27 cellular contexts compared by ENCODE assay signal in the genomic region with DNA sequence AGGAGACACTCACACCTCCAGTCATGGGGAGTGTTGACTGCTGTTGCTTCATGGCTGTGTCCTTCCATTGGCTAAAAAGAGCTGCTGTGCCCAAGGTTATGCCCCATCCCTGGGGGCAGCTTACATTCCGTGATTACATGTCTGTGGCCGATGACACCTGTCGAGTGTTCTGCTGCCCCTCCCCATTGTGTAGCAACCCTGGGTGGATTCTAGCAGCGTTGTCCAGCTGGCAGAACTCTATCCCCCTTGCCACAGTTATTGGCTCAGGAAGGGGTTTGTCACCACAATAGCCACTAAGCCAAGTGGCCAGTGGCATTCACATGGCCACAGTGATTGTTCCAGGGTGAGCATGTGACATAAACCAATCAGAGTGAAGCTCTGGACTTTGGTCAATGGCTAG. TPM values are rescaled to one million over a fixed set of nuclear protein-coding genes. Genes with fewer than 3 reads are reported as not detected.
DNase-seq lines count a peak whose midpoint lies in the region; ATAC-seq, FAIRE-seq and TF ChIP-seq lines count a peak whose summit lies in the region.
"Had no signal": no experiment of that assay in that cellular context is flagged by ENCODE, and none has a peak within 500 bp of the region (broad histone marks: within the 10 kb centered on the region; RNA-seq: fewer than 3 reads in every experiment).

No MANE protein-coding gene starts in this region.

- no peaks in the 10 kb centered on the region for H3K4me1 ChIP-seq in HEK293 (ENCODE audit: control insufficient read depth, insufficient read depth, low read length)
- no peaks in the 10 kb centered on the region for H3K4me1 ChIP-seq in sigmoid colon
- H3K4me1 ChIP-seq: A549, Caco-2 had no signal

- peak overlapping the region; percentile 56 for H3K27ac Mint-ChIP-seq in dendritic cell treated with granulocyte-macrophage colony-stimulating factor and Interleukin-4, amounts not matched to agents 40 ng/mL and 50 ng/mL, for 4 days
- no peak overlapping the region for H3K27ac Mint-ChIP-seq in activated naive CD4-positive, alpha-beta T cell treated with anti-CD3 and anti-CD28 coated beads for 36 hours
- no peak overlapping the region for H3K27ac Mint-ChIP-seq in mesothelial cell of epicardium
- H3K27ac Mint-ChIP-seq: B cell; CD4-positive, alpha-beta T cell; CD8-positive, alpha-beta T cell had no signal

- POLR2A ChIA-PET in HEK293 (lab: Yijun Ruan, JAX) = no interaction called here

- DNase-seq in mesenteric fat pad (ENCODE audit: low spot score) (peak; percentile 11), sigmoid colon (peak; percentile 9), mesothelial cell of epicardium (ENCODE audit: low spot score in 2 of 2, unreplicated experiment in 2 of 2) (no peak), RCC 7860 (ENCODE audit: low spot score) (no peak)
- no peak for DNase-seq in activated naive CD4-positive, alpha-beta T cell treated with anti-CD3 and anti-CD28 coated beads for 36 hours
- DNase-seq: AML-193; Caco-2; Calu3; CD4-positive, alpha-beta T cell; CD8-positive, alpha-beta T cell; DMS53; DMS79; DND-41; EL; GDM1 had no signal

- H3K27me3 ChIP-seq in sigmoid colon = peaks cover 0 to 4% (median 0%) of the 10 kb centered on the region in 3 donors

- intact Hi-C loops in dendritic cell treated with granulocyte-macrophage colony-stimulating factor and Interleukin-4, amounts not matched to agents 40 ng/mL and 50 ng/mL, for 4 days (cut with micrococcal nuclease) = no loop called here
- intact Hi-C loops in sigmoid colon (cut with DNase I) = no loop called here
- intact Hi-C loops in activated naive CD4-positive, alpha-beta T cell treated with anti-CD3 and anti-CD28 coated beads for 36 hours (cut with micrococcal nuclease) = no loop called here

- ATAC-seq in HG02759 (IDR thresholded peaks at IDR 0.05; ENCODE audit: unreplicated experiment) = no peak
- ATAC-seq: A549; CD8-positive, alpha-beta T cell; GM12878 had no signal

- FAIRE-seq in RCC 7860 (lab: Jason Lieb, UNC) = no peak
- FAIRE-seq: A549, D721Med, GM12878, GM12892, GM18507 had no signal

- TF ChIP-seq CTCF in HEK293 (tag by site-specific recombination; IDR thresholded peaks at IDR 0.05) (no peak), sigmoid colon (IDR thresholded peaks at IDR 0.05) (no peak), mesothelial cell of epicardium (IDR thresholded peaks at IDR 0.05; ENCODE audit: unreplicated experiment) (no peak)

- peaks cover 47% of the 10 kb centered on the region for H3K4me1 Mint-ChIP-seq in dendritic cell treated with granulocyte-macrophage colony-stimulating factor and Interleukin-4, amounts not matched to agents 40 ng/mL and 50 ng/mL, for 4 days (ENCODE audit: low read depth)
- H3K4me1 Mint-ChIP-seq in activated naive CD4-positive, alpha-beta T cell treated with anti-CD3 and anti-CD28 coated beads for 36 hours (ENCODE audit: low read depth) = no peaks in the 10 kb centered on the region
- H3K4me1 Mint-ChIP-seq in mesothelial cell of epicardium = no peaks in the 10 kb centered on the region

- no peaks in the 10 kb centered on the region for H3K36me3 ChIP-seq in HEK293 (ENCODE audit: control insufficient read depth in 2 of 2, insufficient read depth in 1 of 2, low read length in 2 of 2)
- H3K36me3 ChIP-seq in sigmoid colon = no peaks in the 10 kb centered on the region
- H3K36me3 ChIP-seq: BLaER1 treated with 17β-estradiol and CSF1 and Interleukin-3, amounts not matched to agents 10 nM and 100 nM had no signal

- peaks cover 49% of the 10 kb centered on the region for H3K27me3 Mint-ChIP-seq in dendritic cell treated with granulocyte-macrophage colony-stimulating factor and Interleukin-4, amounts not matched to agents 40 ng/mL and 50 ng/mL, for 4 days
- peaks cover 5% of the 10 kb centered on the region for H3K27me3 Mint-ChIP-seq in activated naive CD4-positive, alpha-beta T cell treated with anti-CD3 and anti-CD28 coated beads for 36 hours (ENCODE audit: low read depth)
- H3K27me3 Mint-ChIP-seq in mesothelial cell of epicardium (ENCODE audit: low read depth) = peaks cover 66% of the 10 kb centered on the region

- peaks cover 7% of the 10 kb centered on the region for H3K9me3 Mint-ChIP-seq in dendritic cell treated with granulocyte-macrophage colony-stimulating factor and Interleukin-4, amounts not matched to agents 40 ng/mL and 50 ng/mL, for 4 days
- no peaks in the 10 kb centered on the region for H3K9me3 Mint-ChIP-seq in activated naive CD4-positive, alpha-beta T cell treated with anti-CD3 and anti-CD28 coated beads for 36 hours
- peaks cover 3% of the 10 kb centered on the region for H3K9me3 Mint-ChIP-seq in mesothelial cell of epicardium
- H3K9me3 Mint-ChIP-seq: CD4-positive, alpha-beta T cell; CD8-positive, alpha-beta T cell had no signal

- H3K27ac ChIP-seq in HEK293 (ENCODE audit: extremely low read depth, low read depth, low read length) (no peak overlapping the region), sigmoid colon (no peak overlapping the region)
- H3K27ac ChIP-seq: 22Rv1; A549; BLaER1 treated with 17β-estradiol and CSF1 and Interleukin-3, amounts not matched to agents 10 nM and 100 nM; C4-2B had no signal

- TF ChIP-seq POLR2A in sigmoid colon (IDR thresholded peaks at IDR 0.05) = no peak

- H3K36me3 Mint-ChIP-seq in dendritic cell treated with granulocyte-macrophage colony-stimulating factor and Interleukin-4, amounts not matched to agents 40 ng/mL and 50 ng/mL, for 4 days (ENCODE audit: low read depth) = peaks cover 11% of the 10 kb centered on the region
- no peaks in the 10 kb centered on the region for H3K36me3 Mint-ChIP-seq in activated naive CD4-positive, alpha-beta T cell treated with anti-CD3 and anti-CD28 coated beads for 36 hours (ENCODE audit: low read depth)
- H3K36me3 Mint-ChIP-seq in mesothelial cell of epicardium = no peaks in the 10 kb centered on the region
- H3K36me3 Mint-ChIP-seq: CD8-positive, alpha-beta T cell had no signal

- H3K4me3 Mint-ChIP-seq in dendritic cell treated with granulocyte-macrophage colony-stimulating factor and Interleukin-4, amounts not matched to agents 40 ng/mL and 50 ng/mL, for 4 days = no peak overlapping the region
- no peak overlapping the region for H3K4me3 Mint-ChIP-seq in activated naive CD4-positive, alpha-beta T cell treated with anti-CD3 and anti-CD28 coated beads for 36 hours
- no peak overlapping the region for H3K4me3 Mint-ChIP-seq in mesothelial cell of epicardium
- H3K4me3 Mint-ChIP-seq: B cell; CD4-positive, alpha-beta T cell; CD8-positive, alpha-beta T cell had no signal

- WGBS in sigmoid colon, 2 donors = 87 to 91% methylated on average over 4 of the region's 4 CpGs

- H3K4me3 ChIP-seq in HEK293 (ENCODE audit: low read depth, low read length) = no peak overlapping the region
- no peak overlapping the region for H3K4me3 ChIP-seq in sigmoid colon
- H3K4me3 ChIP-seq: A549; BLaER1 treated with 17β-estradiol and CSF1 and Interleukin-3, amounts not matched to agents 10 nM and 100 nM; GM12878 had no signal

- CTCF ChIA-PET in HEK293 (lab: Yijun Ruan, JAX) = interaction anchor here (0.6 to 3.0 kb wide), 4 partner anchors 8 to 650 kb away, joined by 3 to 25 read pairs (median 8); no protein-coding TSS in a partner anchor
- CTCF ChIA-PET in activated naive CD4-positive, alpha-beta T cell treated with anti-CD3 and anti-CD28 coated beads for 36 hours (lab: Charles Lee) = interaction anchor here (0.9 to 3.0 kb wide), 4 partner anchors 9 to 300 kb away, joined by 3 to 21 read pairs (median 5); no protein-coding TSS in a partner anchor

- no peaks in the 10 kb centered on the region for H3K9me3 ChIP-seq in HEK293 (ENCODE audit: control insufficient read depth, insufficient read depth, low read depth, low read length)
- H3K9me3 ChIP-seq in sigmoid colon = no peaks in the 10 kb centered on the region
- H3K9me3 ChIP-seq: Caco-2 had no signal

- no peak for TF ChIP-seq EP300 in sigmoid colon (IDR thresholded peaks at IDR 0.05)

TF ChIP-seq in HEK293, 187 proteins besides CTCF, POLR2A, EP300 and RAD21:
- TF ChIP-seq, protein P1, sequence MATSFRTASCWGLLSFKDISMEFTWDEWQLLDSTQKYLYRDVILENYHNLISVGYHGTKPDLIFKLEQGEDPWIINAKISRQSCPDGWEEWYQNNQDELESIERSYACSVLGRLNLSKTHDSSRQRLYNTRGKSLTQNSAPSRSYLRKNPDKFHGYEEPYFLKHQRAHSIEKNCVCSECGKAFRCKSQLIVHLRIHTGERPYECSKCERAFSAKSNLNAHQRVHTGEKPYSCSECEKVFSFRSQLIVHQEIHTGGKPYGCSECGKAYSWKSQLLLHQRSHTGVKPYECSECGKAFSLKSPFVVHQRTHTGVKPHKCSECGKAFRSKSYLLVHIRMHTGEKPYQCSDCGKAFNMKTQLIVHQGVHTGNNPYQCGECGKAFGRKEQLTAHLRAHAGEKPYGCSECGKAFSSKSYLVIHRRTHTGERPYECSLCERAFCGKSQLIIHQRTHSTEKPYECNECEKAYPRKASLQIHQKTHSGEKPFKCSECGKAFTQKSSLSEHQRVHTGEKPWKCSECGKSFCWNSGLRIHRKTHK (tag by site-specific recombination; IDR thresholded peaks at IDR 0.05) = no peak
- TF ChIP-seq ZNF394 (tag by site-specific recombination; IDR thresholded peaks at IDR 0.05; ENCODE audit: borderline replicate concordance) (no peak), HOXA7 (CRISPR knock-in tag; IDR thresholded peaks at IDR 0.05; ENCODE audit: borderline replicate concordance) (no peak), SCRT2 (tag by site-specific recombination; IDR thresholded peaks at IDR 0.05) (0 out of 2 replicates have a peak, but pooled peaks have one; percentile 47)

RNA-seq across cellular contexts. Expression of gene PDIA6, which starts 11.6 kb away (rescaled TPM):
- total RNA-seq in mesenteric fat pad = 157 TPM
- 10 to 100 TPM; 57.3 to 90.3 (median 81.0) TPM for total RNA-seq in sigmoid colon
- polyA plus RNA-seq in sigmoid colon = 100 to 1,000 TPM in 1 of 3 donors, 10 to 100 TPM in 2; 31.8 to 211 (median 64.0) TPM
- total RNA-seq in activated naive CD4-positive, alpha-beta T cell treated with anti-CD3 and anti-CD28 coated beads for 36 hours = 100 to 1,000 TPM; 103 to 106 TPM
- 201 to 210 TPM (median 208 TPM) in 3 replicates for total RNA-seq in mesothelial cell of epicardium

Comparison
In these comparisons a context has a peak if more than half of its experiments do, and no peak if none do; other contexts are left out.
1. DNase-seq: peak in mesenteric fat pad (single experiment) and sigmoid colon (single experiment); none in activated naive CD4-positive, alpha-beta T cell treated with anti-CD3 and anti-CD28 coated beads for 36 hours (single experiment), mesothelial cell of epicardium (0 of 2) and RCC 7860 (single experiment).